ENCODE assay signal across 1 cellular context in genomic region chr15:64045106-64045435, GRCh38.
TF ChIP-seq lines count a peak whose summit lies in the region.

No MANE protein-coding gene starts in this region.

TF ChIP-seq in GM12878, 131 proteins besides CTCF, POLR2A, EP300 and RAD21:
- TF ChIP-seq HDGF (IDR thresholded peaks at IDR 0.05) (no peak), TCF12 (IDR thresholded peaks at IDR 0.05; ENCODE audit: low read depth, low read length) (no peak), ZNF592 (IDR thresholded peaks at IDR 0.05) (no peak), KDM1A (IDR thresholded peaks at IDR 0.05; ENCODE audit: borderline replicate concordance) (no peak), CEBPB (IDR thresholded peaks at IDR 0.05; ENCODE audit: borderline replicate concordance in 1 of 2, low read depth in 2 of 2, low read length in 2 of 2) (no peak), HDAC2 (IDR thresholded peaks at IDR 0.05) (no peak), E4F1 (IDR thresholded peaks at IDR 0.05; ENCODE audit: borderline replicate concordance, partially characterized antibody) (no peak), SKIL (IDR thresholded peaks at IDR 0.05; ENCODE audit: low read depth, poor library complexity, severe bottlenecking) (no peak), RCOR1 (conservative IDR thresholded peaks at IDR 0.05; ENCODE audit: low read depth, low read length) (no peak), MEF2A (IDR thresholded peaks at IDR 0.05; ENCODE audit: insufficient read depth, low read depth, low read length) (no peak), ETV6 (conservative IDR thresholded peaks at IDR 0.05 in 1 of 2, IDR thresholded peaks at IDR 0.05 in 1 of 2; ENCODE audit: borderline replicate concordance in 1 of 2, low read depth in 1 of 2) (no peak), RAD51 (IDR thresholded peaks at IDR 0.05) (no peak), SREBF1 (IDR thresholded peaks at IDR 0.05; ENCODE audit: low read length) (no peak), PAX5 (IDR thresholded peaks at IDR 0.05; ENCODE audit: borderline replicate concordance, low read depth, low read length) (no peak), USF1 (IDR thresholded peaks at IDR 0.05; ENCODE audit: borderline replicate concordance, extremely low read length, insufficient read depth, low read depth, low read length) (no peak), E2F4 (IDR thresholded peaks at IDR 0.05; ENCODE audit: low read depth, low read length) (no peak), RELB (IDR thresholded peaks at IDR 0.05; ENCODE audit: low read depth) (no peak), CBX5 (IDR thresholded peaks at IDR 0.05; ENCODE audit: low read depth) (no peak)
